11 cellular contexts compared by ENCODE assay signal in genomic region chr11:73152086-73152853, GRCh38. TPM values are rescaled to one million over a fixed set of nuclear protein-coding genes. Genes with fewer than 3 reads are reported as not detected.
DNase-seq lines count a peak whose midpoint lies in the region; ATAC-seq and TF ChIP-seq lines count a peak whose summit lies in the region.
"Had no signal": no experiment of that assay in that cellular context is flagged by ENCODE, and none has a peak within 500 bp of the region (broad histone marks: within the 10 kb centered on the region; RNA-seq: fewer than 3 reads in every experiment).

No MANE protein-coding gene starts in this region.

- CTCF ChIA-PET in activated CD4-positive, alpha-beta memory T cell treated with anti-CD3 and anti-CD28 coated beads, Interleukin-2, amount 10 ng/mL, durations not matched to agents 7 days and 5 days (lab: Charles Lee) = interaction anchor here (1.1 to 6.2 kb wide), 3 partner anchors 9 to 427 kb away, joined by 3 to 58 read pairs (median 10); partner anchors contain the start of gene FCHSD2

- peak overlapping the region; percentile 87 for H3K27ac Mint-ChIP-seq in activated CD4-positive, alpha-beta memory T cell treated with anti-CD3 and anti-CD28 coated beads, Interleukin-2, amount 10 ng/mL, durations not matched to agents 7 days and 5 days

- intact Hi-C loops in posterior vena cava (cut with DNase I) = no loop called here

- TF ChIP-seq POLR2A in erythroblast (IDR thresholded peaks at IDR 0.05; ENCODE audit: low read length) = no peak

- H3K9me3 ChIP-seq in MG63 = no peaks in the 10 kb centered on the region

- H3K27me3 Mint-ChIP-seq in activated CD4-positive, alpha-beta memory T cell treated with anti-CD3 and anti-CD28 coated beads, Interleukin-2, amount 10 ng/mL, durations not matched to agents 7 days and 5 days = no peaks in the 10 kb centered on the region

- peaks cover 2% of the 10 kb centered on the region for H3K36me3 Mint-ChIP-seq in activated CD4-positive, alpha-beta memory T cell treated with anti-CD3 and anti-CD28 coated beads, Interleukin-2, amount 10 ng/mL, durations not matched to agents 7 days and 5 days (ENCODE audit: low read depth)

- POLR2A ChIA-PET in activated CD4-positive, alpha-beta memory T cell treated with anti-CD3 and anti-CD28 coated beads, Interleukin-2, amount 10 ng/mL, durations not matched to agents 7 days and 5 days (lab: Charles Lee) = interaction anchor here (1.1 to 5.0 kb wide), 3 partner anchors 10 to 26 kb away, joined by 4 to 76 read pairs (median 5); partner anchors contain the start of gene FCHSD2

- no peak overlapping the region for H3K4me3 Mint-ChIP-seq in activated CD4-positive, alpha-beta memory T cell treated with anti-CD3 and anti-CD28 coated beads, Interleukin-2, amount 10 ng/mL, durations not matched to agents 7 days and 5 days

- DNase-seq in NCI-H510A treated with DMSO at 0.1 percent for 48 hours (lab: John Stamatoyannopoulos, UW) (peak; percentile 30), NCI-H510A (lab: John Stamatoyannopoulos, UW) (no peak), posterior vena cava (ENCODE audit: low spot score) (peak; percentile 47), MG63 (no peak), erythroblast (lab: John Stamatoyannopoulos, UW) (no peak)
- no peak for DNase-seq in activated CD4-positive, alpha-beta memory T cell treated with anti-CD3 and anti-CD28 coated beads, Interleukin-2, amount 10 ng/mL, durations not matched to agents 7 days and 5 days
- DNase-seq: anterior cingulate cortex, HCEC 1CT, NCI-H1694 treated with DMSO at 0.1 percent for 48 hours had no signal

- ATAC-seq in HG02588 (IDR thresholded peaks at IDR 0.05; ENCODE audit: unreplicated experiment) (peak; percentile 6), GM21529 (IDR thresholded peaks at IDR 0.05; ENCODE audit: unreplicated experiment) (no peak)

- no peaks in the 10 kb centered on the region for H3K36me3 ChIP-seq in MG63

- no peaks in the 10 kb centered on the region for H3K27me3 ChIP-seq in MG63

- no peak overlapping the region for H3K4me3 ChIP-seq in MG63

- H3K4me1 Mint-ChIP-seq in activated CD4-positive, alpha-beta memory T cell treated with anti-CD3 and anti-CD28 coated beads, Interleukin-2, amount 10 ng/mL, durations not matched to agents 7 days and 5 days = peaks cover 70% of the 10 kb centered on the region

- no peaks in the 10 kb centered on the region for H3K9me3 Mint-ChIP-seq in activated CD4-positive, alpha-beta memory T cell treated with anti-CD3 and anti-CD28 coated beads, Interleukin-2, amount 10 ng/mL, durations not matched to agents 7 days and 5 days

RNA-seq across cellular contexts. Expression of gene FCHSD2, which starts 10.2 kb away (rescaled TPM):
- 10 to 100 TPM; 40.8 to 41.7 TPM for total RNA-seq in activated CD4-positive, alpha-beta memory T cell treated with anti-CD3 and anti-CD28 coated beads, Interleukin-2, amount 10 ng/mL, durations not matched to agents 7 days and 5 days
- 10 to 100 TPM; 55.6 to 62.1 TPM for total RNA-seq in posterior vena cava
- 8.2 and 18.1 TPM in 2 replicates for total RNA-seq in MG63 (2014; rRNA removed; shearing (Covaris generic); ENCODE audit: low replicate concordance)

Comparison
In these comparisons a context has a peak if more than half of its experiments do, and no peak if none do; other contexts are left out.
1. DNase-seq: peak in NCI-H510A treated with DMSO at 0.1 percent for 48 hours (single experiment) and posterior vena cava (single experiment); none in NCI-H510A (single experiment), activated CD4-positive, alpha-beta memory T cell treated with anti-CD3 and anti-CD28 coated beads, Interleukin-2, amount 10 ng/mL, durations not matched to agents 7 days and 5 days (single experiment), MG63 (single experiment) and erythroblast (0 of 2).